8 cellular contexts compared by ENCODE assay signal in genomic region chr17:8117980-8118768, GRCh38. TPM values are rescaled to one million over a fixed set of nuclear protein-coding genes. Genes with fewer than 3 reads are reported as not detected.
DNase-seq lines count a peak whose midpoint lies in the region; ATAC-seq and TF ChIP-seq lines count a peak whose summit lies in the region.

ALOXE3 (minus strand) TSS chr17:8118514; CDS start chr17:8117990, 524 bp downstream.

- peak within 1 kb of the TSS; percentile 52 to 79 (median 65); a peak in 21 of 22 replicates for H3K9ac ChIP-seq in BLaER1 treated with 17β-estradiol and CSF1 and Interleukin-3, amounts not matched to agents 10 nM and 100 nM

- no peak for TF ChIP-seq CTCF in HFFc6 (IDR thresholded peaks at IDR 0.05)
- no peak for TF ChIP-seq CTCF in natural killer cell (IDR thresholded peaks at IDR 0.05)

- intact Hi-C loops in natural killer cell (cut with micrococcal nuclease) = loop anchor here (5.0 kb wide), 1 partner anchor 36 kb away; no protein-coding TSS in a partner anchor

- no peaks in the 10 kb centered on the region for H3K9me3 ChIP-seq in BLaER1 treated with 17β-estradiol and CSF1 and Interleukin-3, amounts not matched to agents 10 nM and 100 nM (replicated peaks in 1 of 11)

- DNase-seq in HFFc6 (peak; percentile 77), natural killer cell (no peak)
- DNase-seq in activated CD4-positive, alpha-beta T cell treated with anti-CD3 and anti-CD28 coated beads for 4 hours = peak; percentile 38 to 46

- H3K27ac Mint-ChIP-seq in HFFc6 (peak within 1 kb of the TSS; percentile 91), natural killer cell (peak within 1 kb of the TSS; percentile 98 to 100)

- peak within 1 kb of the TSS in 9 of 11 experiments; percentile 7 to 59 (median 32); a peak in 15 of 22 replicates for H3K27ac ChIP-seq in BLaER1 treated with 17β-estradiol and CSF1 and Interleukin-3, amounts not matched to agents 10 nM and 100 nM

- H3K4me3 Mint-ChIP-seq in HFFc6 = peak within 1 kb of the TSS; percentile 88
- peak within 1 kb of the TSS; percentile 93 for H3K4me3 Mint-ChIP-seq in natural killer cell

- peaks cover 63 to 85% (median 82%) of the 10 kb centered on the region in 11 experiments for H3K27me3 ChIP-seq in BLaER1 treated with 17β-estradiol and CSF1 and Interleukin-3, amounts not matched to agents 10 nM and 100 nM

- peak within 1 kb of the TSS; percentile 91 to 100 (median 99) for H3K4me2 ChIP-seq in BLaER1 treated with 17β-estradiol and CSF1 and Interleukin-3, amounts not matched to agents 10 nM and 100 nM

- H3K9me3 Mint-ChIP-seq in HFFc6 (peaks cover 7% of the 10 kb centered on the region; the same call in 1 of the 2 replicates), natural killer cell (no peaks in the 10 kb centered on the region)

- peak within 1 kb of the TSS; percentile 57 to 79 (median 69) for H3K4me3 ChIP-seq in BLaER1 treated with 17β-estradiol and CSF1 and Interleukin-3, amounts not matched to agents 10 nM and 100 nM

- H3K27me3 Mint-ChIP-seq in HFFc6 (ENCODE audit: insufficient read depth) (peaks cover 31% of the 10 kb centered on the region), natural killer cell (ENCODE audit: low read depth in 2 of 2) (peaks cover 46 to 52% of the 10 kb centered on the region in 2 donors)

- peak; percentile 67 for ATAC-seq in esophagus mucosa
- ATAC-seq in natural killer cell = peak in 1 of 3 donors; percentile 2
- no peak for ATAC-seq in GM19395 (IDR thresholded peaks at IDR 0.05; ENCODE audit: unreplicated experiment)
- no peak for ATAC-seq in GM18867 (IDR thresholded peaks at IDR 0.05; ENCODE audit: unreplicated experiment)
- ATAC-seq in HG03432 (IDR thresholded peaks at IDR 0.05; ENCODE audit: unreplicated experiment) = no peak

- H3K4me1 ChIP-seq in BLaER1 treated with 17β-estradiol and CSF1 and Interleukin-3, amounts not matched to agents 10 nM and 100 nM = peaks cover 36 to 55% (median 44%) of the 10 kb centered on the region in 10 experiments

- H3K36me3 Mint-ChIP-seq in HFFc6 (ENCODE audit: low read depth) (no peaks in the 10 kb centered on the region), natural killer cell (peaks cover 12% of the 10 kb centered on the region)

- peaks cover 41% of the 10 kb centered on the region for H3K4me1 Mint-ChIP-seq in HFFc6 (ENCODE audit: low read depth)
- peaks cover 47 to 48% of the 10 kb centered on the region in 2 donors for H3K4me1 Mint-ChIP-seq in natural killer cell

- H4K20me1 ChIP-seq in BLaER1 treated with 17β-estradiol and CSF1 and Interleukin-3, amounts not matched to agents 10 nM and 100 nM = peaks cover 5 to 37% (median 25%) of the 10 kb centered on the region in 11 experiments; a peak in 20 of 22 replicates

- H3K36me3 ChIP-seq in BLaER1 treated with 17β-estradiol and CSF1 and Interleukin-3, amounts not matched to agents 10 nM and 100 nM = no peaks in the 10 kb centered on the region

RNA-seq across cellular contexts. Expression of gene ALOXE3, which starts in this region (rescaled TPM):
- under 1 TPM; 0.14 to 0.30 (median 0.21) TPM for total RNA-seq in HFFc6 (2021; fragmentation: NEBNext Ultra II Directional; extraction: Animal tissue kit (Norgen Biotek cat#: 25700))
- 4.0 TPM for total RNA-seq in esophagus mucosa
- not detected for total RNA-seq in natural killer cell

Comparison
In these comparisons a context has a peak if more than half of its experiments do, and no peak if none do; other contexts are left out.
1. Peak in DNase-seq in HFFc6; RNA of the gene not detected or under 1 TPM.